In genomic region chr1:171801395-171801990, GRCh38 we compare ENCODE assay signal across 8 cellular contexts. TPM values are rescaled to one million over a fixed set of nuclear protein-coding genes. Genes with fewer than 3 reads are reported as not detected.
A peak's percentile ranks its signal among the peaks of the same experiment; 100 is the strongest.
DNase-seq lines count a peak whose midpoint lies in the region; ATAC-seq, FAIRE-seq and TF ChIP-seq lines count a peak whose summit lies in the region.

No MANE protein-coding gene starts in this region.

- H3K27ac Mint-ChIP-seq in naive B cell: peak overlapping the region in 1 of 6 donors; percentile 9
- H3K27ac Mint-ChIP-seq in activated naive CD8-positive, alpha-beta T cell treated with anti-CD3 and anti-CD28 coated beads for 36 hours: no peak overlapping the region

- H3K27ac ChIP-seq in KMS-11: no peak overlapping the region

- peak; percentile 96 for TF ChIP-seq CTCF in KMS-11 (conservative IDR thresholded peaks at IDR 0.05; ENCODE audit: low read depth, low read length)

- H3K27me3 Mint-ChIP-seq in naive B cell: no peaks in the 10 kb centered on the region
- H3K27me3 Mint-ChIP-seq in activated naive CD8-positive, alpha-beta T cell treated with anti-CD3 and anti-CD28 coated beads for 36 hours: no peaks in the 10 kb centered on the region

- TF ChIP-seq POLR2A in erythroblast (IDR thresholded peaks at IDR 0.05; ENCODE audit: low read length): no peak

- H3K79me2 ChIP-seq in KMS-11 (ENCODE audit: insufficient read depth, low read depth): no peaks in the 10 kb centered on the region

- no peak for FAIRE-seq in RCC 7860 (lab: Jason Lieb, UNC)

- peaks cover under 1 to 18% of the 10 kb centered on the region in 2 donors for H3K36me3 Mint-ChIP-seq in naive B cell
- peaks cover 9% of the 10 kb centered on the region for H3K36me3 Mint-ChIP-seq in activated naive CD8-positive, alpha-beta T cell treated with anti-CD3 and anti-CD28 coated beads for 36 hours

- H3K27me3 ChIP-seq in KMS-11 (ENCODE audit: insufficient read depth, low read depth): no peaks in the 10 kb centered on the region

- H2AFZ ChIP-seq in KMS-11 (ENCODE audit: low read depth): no peak overlapping the region

- no peaks in the 10 kb centered on the region for H4K20me1 ChIP-seq in KMS-11 (ENCODE audit: insufficient read depth)

- peaks cover 12 to 13% (median 12%) of the 10 kb centered on the region in 3 donors for H3K4me1 Mint-ChIP-seq in naive B cell
- H3K4me1 Mint-ChIP-seq in activated naive CD8-positive, alpha-beta T cell treated with anti-CD3 and anti-CD28 coated beads for 36 hours: peaks cover 8% of the 10 kb centered on the region

- H3K9ac ChIP-seq in KMS-11: no peak overlapping the region

- H3K36me3 ChIP-seq in KMS-11 (ENCODE audit: insufficient read depth): no peaks in the 10 kb centered on the region

- ATAC-seq in naive B cell (ENCODE audit: low read depth in 2 of 2) (no peak), GM18520 (IDR thresholded peaks at IDR 0.05; ENCODE audit: unreplicated experiment) (no peak), GM21619 (IDR thresholded peaks at IDR 0.05; ENCODE audit: unreplicated experiment) (no peak)

- no peak overlapping the region for H3K4me3 ChIP-seq in KMS-11 (IDR thresholded peaks at IDR 0.05; ENCODE audit: insufficient read depth, low read depth, low read length)

- H3K9me3 Mint-ChIP-seq in naive B cell: no peaks in the 10 kb centered on the region
- no peaks in the 10 kb centered on the region for H3K9me3 Mint-ChIP-seq in activated naive CD8-positive, alpha-beta T cell treated with anti-CD3 and anti-CD28 coated beads for 36 hours

- H3K4me1 ChIP-seq in KMS-11 (ENCODE audit: low read depth, poor library complexity, severe bottlenecking): peaks cover 6% of the 10 kb centered on the region

- H3K4me3 Mint-ChIP-seq in naive B cell: no peak overlapping the region
- H3K4me3 Mint-ChIP-seq in activated naive CD8-positive, alpha-beta T cell treated with anti-CD3 and anti-CD28 coated beads for 36 hours: no peak overlapping the region

- DNase-seq in EL (peak; percentile 47), RCC 7860 (ENCODE audit: low spot score) (peak; percentile 39), erythroblast (lab: John Stamatoyannopoulos, UW) (peak; percentile 41 to 65), naive B cell (peak; percentile 11)
- no peak for DNase-seq in activated naive CD8-positive, alpha-beta T cell treated with anti-CD3 and anti-CD28 coated beads for 36 hours

- H3K4me2 ChIP-seq in KMS-11: no peak overlapping the region

RNA-seq across cellular contexts. Expression of gene METTL13, which starts 20.0 kb away (rescaled TPM):
- polyA plus RNA-seq in naive B cell (ENCODE audit: low read depth in 6 of 6): 10 to 100 TPM; 21.7 to 33.3 (median 28.0) TPM
- total RNA-seq in activated naive CD8-positive, alpha-beta T cell treated with anti-CD3 and anti-CD28 coated beads for 36 hours: 10 to 100 TPM; 59.3 to 60.0 TPM

RNA-seq across cellular contexts. Expression of gene DNM3, which starts 39.8 kb away (rescaled TPM):
- 1 to 10 TPM in 2 of 6 donors, under 1 TPM in 4; 0.32 to 6.6 (median 0.57) TPM for polyA plus RNA-seq in naive B cell (ENCODE audit: low read depth in 6 of 6)
- total RNA-seq in activated naive CD8-positive, alpha-beta T cell treated with anti-CD3 and anti-CD28 coated beads for 36 hours: under 1 TPM; 0.34 to 0.35 TPM

RNA-seq across cellular contexts. Expression of gene VAMP4, which starts 59.6 kb away (rescaled TPM):
- polyA plus RNA-seq in naive B cell (ENCODE audit: low read depth in 6 of 6): 10 to 100 TPM; 15.0 to 24.8 (median 19.4) TPM
- 1 to 10 TPM; 4.8 to 5.1 TPM for total RNA-seq in activated naive CD8-positive, alpha-beta T cell treated with anti-CD3 and anti-CD28 coated beads for 36 hours
